ENCODE assay signal across 16 cellular contexts in the genomic region with DNA sequence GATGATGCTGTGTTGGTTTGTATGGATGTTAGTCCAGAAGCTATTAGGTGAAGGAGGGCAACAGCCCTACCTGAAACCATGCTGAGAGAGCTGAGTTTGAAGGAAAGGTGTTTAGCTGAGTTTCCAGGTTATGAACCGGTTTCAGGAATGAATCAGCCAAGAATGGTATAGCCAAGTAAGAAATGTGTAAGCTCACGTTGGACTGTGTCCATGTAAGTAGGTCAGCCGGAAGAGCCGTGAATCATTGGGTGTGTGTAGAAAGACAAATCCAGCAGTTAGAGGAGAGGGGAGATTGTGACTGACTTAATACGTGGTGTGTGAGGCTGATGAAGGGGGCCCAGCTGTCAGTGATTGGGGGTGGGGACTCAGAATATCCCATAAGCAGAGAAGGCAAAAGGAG.
"Had no signal": no experiment of that assay in that cellular context is flagged by ENCODE, and none has a peak within 500 bp of the region (broad histone marks: within the 10 kb centered on the region; RNA-seq: fewer than 3 reads in every experiment).

No MANE protein-coding gene starts in this region.

- H3K27me3 ChIP-seq: tibial artery, vagina had no signal

- H3K4me3 ChIP-seq: coronary artery, tibial artery, vagina had no signal

- H3K27ac ChIP-seq: coronary artery, tibial artery, vagina had no signal

- DNase-seq: activated CD4-positive, CD25-positive, alpha-beta regulatory T cell treated with anti-CD3 and anti-CD28 coated beads, Interleukin-2, amount 50 U/mL, for 72 hours; activated naive CD4-positive, alpha-beta T cell treated with anti-CD3 and anti-CD28 coated beads, Interleukin-2, amount 50 U/mL, for 16 hours; activated T-cell treated with anti-CD3 and anti-CD28 coated beads for 4 hours; central memory CD4-positive, alpha-beta T cell; kidney; left ventricle myocardium superior; retina; stimulated activated CD4-positive, alpha-beta T cell treated with anti-CD3 and anti-CD28 coated beads, Interleukin-15, amount 100 ng/mL, for 24 hours; stimulated activated CD4-positive, alpha-beta T cell treated with anti-CD3 and anti-CD28 coated beads, Interleukin-4, amount 100 ng/mL, for 1 hour; stimulated activated naive CD4-positive, alpha-beta T cell; T-cell; T-helper 9 cell; tibial artery had no signal

- ATAC-seq: left ventricle myocardium superior; natural killer cell treated with Interleukin-12 subunit alpha and Interleukin-12 subunit beta and Interleukin-15 and Interleukin-18, amount 100 ng/mL, for 72 hours; T-cell had no signal

- H3K9me3 ChIP-seq: tibial artery, vagina had no signal

- H3K4me1 ChIP-seq: tibial artery, vagina had no signal

- H3K36me3 ChIP-seq: vagina had no signal
